Comparison of ENCODE assay signal across 7 cellular contexts in genomic region chr6:156982864-156983263, GRCh38.
DNase-seq lines count a peak whose midpoint lies in the region; ATAC-seq, FAIRE-seq and TF ChIP-seq lines count a peak whose summit lies in the region.
"Not testable (repeated sequence)": the region's sequence is repeated elsewhere in the genome, so short reads cannot be mapped to it uniquely, and the experiment has no call there.

No MANE protein-coding gene starts in this region.

- H3K4me1 ChIP-seq in BLaER1 = peaks cover 72% of the 10 kb centered on the region
- H3K4me1 ChIP-seq in K562 (replicated peaks in 1 of 2; ENCODE audit: control insufficient read depth in 2 of 2, insufficient read depth in 2 of 2, low read length in 2 of 2); HepG2 (ENCODE audit: insufficient read depth, low read length): not testable (repeated sequence)

- not testable (repeated sequence) for FAIRE-seq in K562 (lab: Jason Lieb, UNC); HepG2 (lab: Jason Lieb, UNC)

- not testable (repeated sequence) for H3K9me3 ChIP-seq in BLaER1; SK-N-MC (ENCODE audit: low read depth, low read length); K562 (replicated peaks; ENCODE audit: control insufficient read depth, insufficient read depth, low read depth, low read length); HepG2 (ENCODE audit: low read length)

- in situ Hi-C loops in K562 (cut with MboI); HepG2 (cut with HindIII; ENCODE audit: extremely low pct_ligation_motif_present, low pct_unique_long_range_greater_than_20kb): not testable (repeated sequence)

- intact Hi-C loops in activated CD4-positive, alpha-beta T cell treated with anti-CD3 and anti-CD28 coated beads for 36 hours (cut with DNase I, micrococcal nuclease); K562 (cut with micrococcal nuclease); HepG2 (cut with micrococcal nuclease; ENCODE audit: unreplicated experiment): not testable (repeated sequence)

- H3K9ac ChIP-seq in BLaER1; K562 (ENCODE audit: insufficient read depth in 1 of 2, low read depth in 2 of 2, low read length in 2 of 2); HepG2 (ENCODE audit: insufficient read depth, low read depth, low read length): not testable (repeated sequence)
- peak overlapping the region; percentile 2 for H3K9ac ChIP-seq in SK-N-MC (ENCODE audit: insufficient read length)

- H3K27me3 ChIP-seq in BLaER1; K562 (ENCODE audit: control insufficient read depth in 2 of 2, insufficient read depth in 2 of 2, low read length in 2 of 2); HepG2 (ENCODE audit: control insufficient read depth in 1 of 2, insufficient read depth in 2 of 2, low read length in 2 of 2): not testable (repeated sequence)

- peak overlapping the region; percentile 29 for H3K4me2 ChIP-seq in BLaER1
- H3K4me2 ChIP-seq in K562 (ENCODE audit: insufficient read depth, low read length); HepG2 (ENCODE audit: low read depth, low read length): not testable (repeated sequence)

- not testable (repeated sequence) for TF ChIP-seq EP300 in K562 (IDR thresholded peaks at IDR 0.05; ENCODE audit: low read length); HepG2 (IDR thresholded peaks at IDR 0.05; ENCODE audit: low read depth in 2 of 2, low read length in 2 of 2); HepG2 (CRISPR knock-in tag; IDR thresholded peaks at IDR 0.05; ENCODE audit: borderline replicate concordance)

- not testable (repeated sequence) for H3K4me3 ChIP-seq in BLaER1; SK-N-MC; K562; HepG2 (replicated peaks in 1 of 3; ENCODE audit: insufficient read depth in 1 of 3, low read depth in 2 of 3, low read length in 3 of 3)

- not testable (repeated sequence) for H3K27ac ChIP-seq in BLaER1; K562 (ENCODE audit: extremely low read depth, low read depth, low read length); HepG2 (ENCODE audit: extremely low read length, insufficient read depth, low read length)
- peak overlapping the region; percentile 58; the same call in 1 of the 2 replicates for H3K27ac ChIP-seq in SK-N-MC

- not testable (repeated sequence) for ATAC-seq in activated CD4-positive, alpha-beta T cell treated with anti-CD3 and anti-CD28 coated beads for 36 hours; K562; HepG2; stimulated activated memory B cell treated with anti-CD40 and anti-IgM and Interleukin-4, amounts not matched to agents 10 μg/mL and 1 μg/mL and 100 μg/mL, for 72 hours

- H3K9me3 Mint-ChIP-seq in IgD-negative memory B cell; activated CD4-positive, alpha-beta T cell treated with anti-CD3 and anti-CD28 coated beads for 36 hours (ENCODE audit: low read depth); stimulated activated memory B cell treated with anti-CD40 and anti-IgM and Interleukin-4, amounts not matched to agents 10 μg/mL and 1 μg/mL and 100 μg/mL, for 72 hours: not testable (repeated sequence)

- not testable (repeated sequence) for TF ChIP-seq CTCF in K562 (IDR thresholded peaks at IDR 0.05 in 2 of 3, conservative IDR thresholded peaks at IDR 0.05 in 1 of 3; ENCODE audit: insufficient read depth in 2 of 3, low read depth in 1 of 3, low read length in 3 of 3); HepG2 (CRISPR knock-in tag; IDR thresholded peaks at IDR 0.05)

- H3K9me1 ChIP-seq in K562 (ENCODE audit: control insufficient read depth, insufficient read depth, low read length) = not testable (repeated sequence)

- 97% methylated on average over 2 of the region's 4 CpGs for WGBS in K562 (ENCODE audit: insufficient coverage, low coverage, missing lambda C conversion rate)
- WGBS in HepG2 (ENCODE audit: low lambda C conversion rate) = 94% methylated on average over 4 of the region's 4 CpGs

- CTCF ChIA-PET in activated CD4-positive, alpha-beta T cell treated with anti-CD3 and anti-CD28 coated beads for 36 hours (lab: Charles Lee); HepG2 (lab: Yijun Ruan, JAX; ENCODE audit: low intra/inter-chr PET ratio, low total read pairs): not testable (repeated sequence)
- CTCF ChIA-PET in K562 (lab: Yijun Ruan, JAX; ENCODE audit: low intra/inter-chr PET ratio) = interaction anchor here (0.7 kb wide), 1 partner anchor 235 kb away, joined by 3 read pairs; no protein-coding TSS in a partner anchor

- peaks cover 58% of the 10 kb centered on the region for H3K79me2 ChIP-seq in K562 (ENCODE audit: control insufficient read depth, insufficient read depth, low read length)
- peaks cover 42% of the 10 kb centered on the region for H3K79me2 ChIP-seq in HepG2 (ENCODE audit: insufficient read depth, low read length)

- peak overlapping the region in 2 of 3 donors; percentile 1 for H3K27ac Mint-ChIP-seq in IgD-negative memory B cell
- peak overlapping the region; percentile 48 for H3K27ac Mint-ChIP-seq in activated CD4-positive, alpha-beta T cell treated with anti-CD3 and anti-CD28 coated beads for 36 hours
- peak overlapping the region; percentile 71 for H3K27ac Mint-ChIP-seq in stimulated activated memory B cell treated with anti-CD40 and anti-IgM and Interleukin-4, amounts not matched to agents 10 μg/mL and 1 μg/mL and 100 μg/mL, for 72 hours

- not testable (repeated sequence) for H3K27me3 Mint-ChIP-seq in IgD-negative memory B cell; activated CD4-positive, alpha-beta T cell treated with anti-CD3 and anti-CD28 coated beads for 36 hours; stimulated activated memory B cell treated with anti-CD40 and anti-IgM and Interleukin-4, amounts not matched to agents 10 μg/mL and 1 μg/mL and 100 μg/mL, for 72 hours

- peaks cover 58 to 81% (median 64%) of the 10 kb centered on the region in 3 donors for H3K4me1 Mint-ChIP-seq in IgD-negative memory B cell
- H3K4me1 Mint-ChIP-seq in activated CD4-positive, alpha-beta T cell treated with anti-CD3 and anti-CD28 coated beads for 36 hours = peaks cover 85% of the 10 kb centered on the region
- peaks cover 90% of the 10 kb centered on the region for H3K4me1 Mint-ChIP-seq in stimulated activated memory B cell treated with anti-CD40 and anti-IgM and Interleukin-4, amounts not matched to agents 10 μg/mL and 1 μg/mL and 100 μg/mL, for 72 hours

- POLR2A ChIA-PET in activated CD4-positive, alpha-beta T cell treated with anti-CD3 and anti-CD28 coated beads for 36 hours (lab: Charles Lee); HepG2 (lab: Yijun Ruan, JAX): not testable (repeated sequence)
- POLR2A ChIA-PET in K562 (lab: Yijun Ruan, JAX) = interaction anchor here (1.0 kb wide), 1 partner anchor 22 kb away, joined by 3 read pairs; no protein-coding TSS in a partner anchor

- not testable (repeated sequence) for TF ChIP-seq RAD21 in K562 (CRISPR knock-in tag; conservative IDR thresholded peaks at IDR 0.05 in 1 of 2, IDR thresholded peaks at IDR 0.05 in 1 of 2); HepG2 (CRISPR knock-in tag; IDR thresholded peaks at IDR 0.05)

- H2AFZ ChIP-seq in K562 (ENCODE audit: low read depth, low read length); HepG2 (ENCODE audit: low read length): not testable (repeated sequence)

- not testable (repeated sequence) for BruUV-seq in K562 (replicated peaks; lab: Mats Ljungman, UMichigan); HepG2 (replicated peaks; lab: Mats Ljungman, UMichigan)

- TF ChIP-seq POLR2A in K562 (conservative IDR thresholded peaks at IDR 0.05); HepG2 (IDR thresholded peaks at IDR 0.05; ENCODE audit: insufficient read depth in 1 of 2, low read depth in 2 of 2, low read length in 2 of 2): not testable (repeated sequence)

- not testable (repeated sequence) for H3K36me3 ChIP-seq in BLaER1; SK-N-MC (ENCODE audit: insufficient read depth, low read length); K562 (ENCODE audit: control insufficient read depth, insufficient read depth, low read length); HepG2 (replicated peaks in 1 of 2; ENCODE audit: control insufficient read depth in 1 of 2, insufficient read depth in 2 of 2, low read length in 2 of 2)

- H4K20me1 ChIP-seq in BLaER1 = peaks cover 100% of the 10 kb centered on the region
- not testable (repeated sequence) for H4K20me1 ChIP-seq in K562 (replicated peaks; ENCODE audit: control insufficient read depth, insufficient read depth, low read length); HepG2 (ENCODE audit: insufficient read depth, low read length)

- not testable (repeated sequence) for DNase-seq in SK-N-MC (ENCODE audit: low read depth, low spot score); activated CD4-positive, alpha-beta T cell treated with anti-CD3 and anti-CD28 coated beads for 36 hours; K562 (ENCODE audit: extremely low read depth in 1 of 4, low spot score in 3 of 4); HepG2 (ENCODE audit: low spot score)

- H3K36me3 Mint-ChIP-seq in IgD-negative memory B cell; activated CD4-positive, alpha-beta T cell treated with anti-CD3 and anti-CD28 coated beads for 36 hours (ENCODE audit: low read depth); stimulated activated memory B cell treated with anti-CD40 and anti-IgM and Interleukin-4, amounts not matched to agents 10 μg/mL and 1 μg/mL and 100 μg/mL, for 72 hours: not testable (repeated sequence)

- H3K4me3 Mint-ChIP-seq in IgD-negative memory B cell = peak overlapping the region in 2 of 4 donors; percentile 31 to 47
- not testable (repeated sequence) for H3K4me3 Mint-ChIP-seq in activated CD4-positive, alpha-beta T cell treated with anti-CD3 and anti-CD28 coated beads for 36 hours; stimulated activated memory B cell treated with anti-CD40 and anti-IgM and Interleukin-4, amounts not matched to agents 10 μg/mL and 1 μg/mL and 100 μg/mL, for 72 hours

TF ChIP-seq in K562, 482 proteins besides CTCF, POLR2A, EP300 and RAD21:
- TF ChIP-seq CEBPB (tag; IDR thresholded peaks at IDR 0.05) = peak; percentile 29; the same call in 1 of the 2 replicates

Comparison
In these comparisons a context has a peak if more than half of its experiments do, and no peak if none do; other contexts are left out.
1. H3K27ac Mint-ChIP-seq: peak in every context shown above with its lines; median percentile 71 in stimulated activated memory B cell treated with anti-CD40 and anti-IgM and Interleukin-4, amounts not matched to agents 10 μg/mL and 1 μg/mL and 100 μg/mL, for 72 hours; 48 in activated CD4-positive, alpha-beta T cell treated with anti-CD3 and anti-CD28 coated beads for 36 hours; 1 in IgD-negative memory B cell.